Comparison of ENCODE assay signal across 9 cellular contexts in the genomic region with DNA sequence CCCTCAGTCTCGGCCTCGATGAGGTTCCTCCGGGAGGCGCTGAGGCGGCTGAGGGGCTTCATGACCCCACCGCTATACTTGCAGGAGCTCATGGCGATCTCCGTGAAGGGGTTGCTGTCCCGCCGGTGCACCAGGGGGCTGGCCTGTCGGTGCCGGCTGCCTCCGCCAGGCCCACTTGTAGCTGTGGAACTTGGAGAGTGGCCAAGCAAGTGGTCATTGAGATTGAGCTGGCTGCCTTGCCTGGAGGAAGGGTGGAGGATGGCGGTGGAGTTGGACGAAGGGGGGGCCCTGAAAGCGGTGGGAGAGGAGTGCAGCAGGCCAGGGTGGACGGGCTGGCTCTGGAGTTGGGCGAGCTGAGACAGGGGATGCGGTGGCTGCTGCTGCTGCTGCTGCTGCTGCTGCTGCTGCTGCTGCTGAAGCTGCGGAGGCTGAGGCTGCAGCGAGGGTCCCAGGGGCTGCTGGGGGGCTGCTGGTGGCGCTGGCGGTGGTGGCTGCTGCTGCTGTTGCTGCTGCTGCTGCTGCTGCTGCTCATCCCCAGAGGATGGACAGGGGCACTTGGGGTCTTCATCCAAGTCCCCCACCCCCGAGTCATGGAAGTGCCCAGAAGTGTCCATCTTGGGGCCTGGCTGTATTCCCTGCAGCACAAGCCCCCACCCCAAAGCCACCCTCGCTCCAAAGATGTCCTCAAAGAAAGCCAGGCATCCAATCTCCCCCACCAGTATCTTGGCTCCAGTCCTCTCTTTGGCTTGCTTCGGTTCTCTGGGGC. TPM values are rescaled to one million over a fixed set of nuclear protein-coding genes. Genes with fewer than 3 reads are reported as not detected.
DNase-seq lines count a peak whose midpoint lies in the region; TF ChIP-seq lines count a peak whose summit lies in the region.
"Had no signal": no experiment of that assay in that cellular context is flagged by ENCODE, and none has a peak within 500 bp of the region (broad histone marks: within the 10 kb centered on the region; RNA-seq: fewer than 3 reads in every experiment).

No MANE protein-coding gene starts in this region.

- intact Hi-C loops in posterior cingulate gyrus (cut with DNase I) = loop anchor here (2.0 to 10.0 kb wide), 3 partner anchors 97 to 395 kb away; a partner anchor contains a TSS

- H3K4me1 ChIP-seq in fibroblast of lung (ENCODE audit: control insufficient read depth, extremely low read depth, insufficient read depth, low read length) = no peaks in the 10 kb centered on the region

- in situ Hi-C loops in G401 (cut with HindIII; ENCODE audit: low sequenced_read_pairs) = no loop called here

- peak overlapping the region; percentile 23 for H3K4me2 ChIP-seq in fibroblast of lung (ENCODE audit: extremely low read depth, insufficient read depth, low read length)

- no peak overlapping the region for H3K27ac ChIP-seq in fibroblast of lung (ENCODE audit: insufficient read depth, low read length)
- H3K27ac ChIP-seq: right lobe of liver had no signal

- no peaks in the 10 kb centered on the region for H3K9me3 ChIP-seq in fibroblast of lung (ENCODE audit: control insufficient read depth, insufficient read depth, low read depth, low read length)
- H3K9me3 ChIP-seq: right lobe of liver had no signal

- peaks cover 47% of the 10 kb centered on the region for H3K27me3 ChIP-seq in fibroblast of lung (ENCODE audit: control insufficient read depth, insufficient read depth, low read length)
- H3K27me3 ChIP-seq: right lobe of liver had no signal

- peak overlapping the region in 1 of 4 experiments; percentile 16 for H3K4me3 ChIP-seq in fibroblast of lung (replicated peaks in 1 of 4; ENCODE audit: control extremely low read depth in 1 of 4, insufficient read depth in 1 of 4, low read depth in 3 of 4, low read length in 4 of 4)

- no peaks in the 10 kb centered on the region for H4K20me1 ChIP-seq in fibroblast of lung (ENCODE audit: control insufficient read depth, extremely low read depth, insufficient read depth, low read length)

- H3K79me2 ChIP-seq in fibroblast of lung (ENCODE audit: control insufficient read depth, insufficient read depth, low read length) = no peaks in the 10 kb centered on the region

- no peak overlapping the region for H2AFZ ChIP-seq in fibroblast of lung (ENCODE audit: low read length)

- DNase-seq in G401 (ENCODE audit: low spot score) (peak; percentile 34), NCI-H345 treated with DMSO at 0.1 percent for 48 hours (lab: John Stamatoyannopoulos, UW; ENCODE audit: unreplicated experiment) (peak; percentile 47), fibroblast of lung (ENCODE audit: low read depth in 2 of 2) (peak; percentile 13 to 56), posterior cingulate gyrus (peak in 7 of 10 donors; percentile 46 to 90 (median 57)), COLO829 (ENCODE audit: low spot score) (no peak), NCI-H526 treated with DMSO at 0.1 percent for 48 hours (lab: John Stamatoyannopoulos, UW) (no peak), inferior parietal cortex (ENCODE audit: extremely low spot score) (no peak)
- no peak for DNase-seq in stimulated activated CD4-positive, alpha-beta T cell treated with anti-CD3 and anti-CD28 coated beads, Interleukin-15, amount 100 ng/mL, for 24 hours

- H3K36me3 ChIP-seq in fibroblast of lung (ENCODE audit: control insufficient read depth, insufficient read depth, low read length) = no peaks in the 10 kb centered on the region
- H3K36me3 ChIP-seq: right lobe of liver had no signal

- H3K9ac ChIP-seq in fibroblast of lung (ENCODE audit: insufficient read depth, low read length) = no peak overlapping the region

- TF ChIP-seq CTCF in fibroblast of lung (conservative IDR thresholded peaks at IDR 0.05 in 1 of 2, IDR thresholded peaks at IDR 0.05 in 1 of 2; ENCODE audit: low read depth in 1 of 2, low read length in 2 of 2) = no peak

RNA-seq across cellular contexts. Expression of a gene that starts 0.5 kb away (rescaled TPM):
- total RNA-seq in G401 (2014; rRNA removed; shearing (Covaris generic)) = under 0.01 and 0.64 TPM in 2 replicates
- total RNA-seq in fibroblast of lung = not detected in 2 replicates
- not detected in 2 replicates for polyA plus RNA-seq in fibroblast of lung
- not detected in 2 replicates for polyA plus RNA-seq in fibroblast of lung (2012)
- not detected in 2 replicates for polyA minus RNA-seq in fibroblast of lung (ENCODE audit: low replicate concordance)

Comparison
In these comparisons a context has a peak if more than half of its experiments do, and no peak if none do; other contexts are left out.
1. DNase-seq: peak in G401 (single experiment), NCI-H345 treated with DMSO at 0.1 percent for 48 hours (single experiment), fibroblast of lung (2 of 2) and posterior cingulate gyrus (7 of 10); none in COLO829 (single experiment), NCI-H526 treated with DMSO at 0.1 percent for 48 hours (single experiment), stimulated activated CD4-positive, alpha-beta T cell treated with anti-CD3 and anti-CD28 coated beads, Interleukin-15, amount 100 ng/mL, for 24 hours (single experiment) and inferior parietal cortex (single experiment).